Comparison of ENCODE assay signal across 11 cellular contexts in genomic region chr2:156182132-156182531, GRCh38.
A peak's percentile ranks its signal among the peaks of the same experiment; 100 is the strongest.
DNase-seq lines count a peak whose midpoint lies in the region; ATAC-seq and TF ChIP-seq lines count a peak whose summit lies in the region.
"Had no signal": no experiment of that assay in that cellular context is flagged by ENCODE, and none has a peak within 500 bp of the region (broad histone marks: within the 10 kb centered on the region; RNA-seq: fewer than 3 reads in every experiment).

No MANE protein-coding gene starts in this region.

- no peaks in the 10 kb centered on the region for H3K27me3 ChIP-seq in prostate gland (replicated peaks; ENCODE audit: insufficient read depth)
- H3K27me3 ChIP-seq: uterus had no signal

- no peaks in the 10 kb centered on the region for H3K36me3 ChIP-seq in prostate gland
- H3K36me3 ChIP-seq: uterus had no signal

- DNase-seq in HT-29 (ENCODE audit: low spot score) (peak; percentile 94), NCI-H526 (lab: John Stamatoyannopoulos, UW) (peak; percentile 89 to 90), epithelial cell of prostate (ENCODE audit: low read depth, low spot score) (peak; percentile 95), prostate gland (ENCODE audit: low spot score) (peak; percentile 92), NCI-H1930 (lab: John Stamatoyannopoulos, UW) (no peak)
- no peak for DNase-seq in activated CD8-positive, alpha-beta memory T cell treated with anti-CD3 and anti-CD28 coated beads for 24 hours
- DNase-seq: immature natural killer cell, uterus had no signal

- TF ChIP-seq CTCF in prostate gland (IDR thresholded peaks at IDR 0.05), result no peak

- H3K4me1 ChIP-seq in prostate gland (replicated peaks), result no peaks in the 10 kb centered on the region
- H3K4me1 ChIP-seq: uterus had no signal

- H3K4me3 ChIP-seq in prostate gland, result no peak overlapping the region
- H3K4me3 ChIP-seq: uterus had no signal

- peak; percentile 19 for TF ChIP-seq POLR2A in prostate gland (IDR thresholded peaks at IDR 0.05)

- WGBS in prostate gland, result 42% methylated on average over 2 of the region's 2 CpGs

- ATAC-seq in GM21825 (IDR thresholded peaks at IDR 0.05; ENCODE audit: unreplicated experiment) (no peak), GM18867 (IDR thresholded peaks at IDR 0.05; ENCODE audit: unreplicated experiment) (no peak)

- H3K27ac ChIP-seq in epithelial cell of prostate (peak overlapping the region; percentile 92), prostate gland (peak overlapping the region; percentile 80 to 84)
- H3K27ac ChIP-seq: HL-60, uterus had no signal

- intact Hi-C loops in prostate gland (cut with DNase I), result no loop called here

- no peaks in the 10 kb centered on the region for H3K9me3 ChIP-seq in prostate gland
- H3K9me3 ChIP-seq: uterus had no signal

Comparison
In these comparisons a context has a peak if more than half of its experiments do, and no peak if none do; other contexts are left out.
1. DNase-seq: peak in HT-29 (single experiment), NCI-H526 (2 of 2), epithelial cell of prostate (single experiment) and prostate gland (single experiment); none in NCI-H1930 (0 of 2) and activated CD8-positive, alpha-beta memory T cell treated with anti-CD3 and anti-CD28 coated beads for 24 hours (single experiment).